1 cellular context compared by ENCODE assay signal in genomic region chr11:47510231-47510630, GRCh38.
TF ChIP-seq lines count a peak whose summit lies in the region.

No MANE protein-coding gene starts in this region.

TF ChIP-seq in K562, 482 proteins besides CTCF, POLR2A, EP300 and RAD21:
- no peak for TF ChIP-seq SFPQ (IDR thresholded peaks at IDR 0.05; ENCODE audit: low read depth, low read length)
- no peak for TF ChIP-seq PTTG1 (tag; IDR thresholded peaks at IDR 0.05; ENCODE audit: low read depth)
- no peak for TF ChIP-seq KLF16 (IDR thresholded peaks at IDR 0.05)
- TF ChIP-seq STAT6 (CRISPR knock-in tag; IDR thresholded peaks at IDR 0.05): no peak
- no peak for TF ChIP-seq PRPF4 (IDR thresholded peaks at IDR 0.05; ENCODE audit: insufficient read depth, low read depth, low read length, poor library complexity, severe bottlenecking)
